Comparison of ENCODE assay signal across 1 cellular context in the genomic region with DNA sequence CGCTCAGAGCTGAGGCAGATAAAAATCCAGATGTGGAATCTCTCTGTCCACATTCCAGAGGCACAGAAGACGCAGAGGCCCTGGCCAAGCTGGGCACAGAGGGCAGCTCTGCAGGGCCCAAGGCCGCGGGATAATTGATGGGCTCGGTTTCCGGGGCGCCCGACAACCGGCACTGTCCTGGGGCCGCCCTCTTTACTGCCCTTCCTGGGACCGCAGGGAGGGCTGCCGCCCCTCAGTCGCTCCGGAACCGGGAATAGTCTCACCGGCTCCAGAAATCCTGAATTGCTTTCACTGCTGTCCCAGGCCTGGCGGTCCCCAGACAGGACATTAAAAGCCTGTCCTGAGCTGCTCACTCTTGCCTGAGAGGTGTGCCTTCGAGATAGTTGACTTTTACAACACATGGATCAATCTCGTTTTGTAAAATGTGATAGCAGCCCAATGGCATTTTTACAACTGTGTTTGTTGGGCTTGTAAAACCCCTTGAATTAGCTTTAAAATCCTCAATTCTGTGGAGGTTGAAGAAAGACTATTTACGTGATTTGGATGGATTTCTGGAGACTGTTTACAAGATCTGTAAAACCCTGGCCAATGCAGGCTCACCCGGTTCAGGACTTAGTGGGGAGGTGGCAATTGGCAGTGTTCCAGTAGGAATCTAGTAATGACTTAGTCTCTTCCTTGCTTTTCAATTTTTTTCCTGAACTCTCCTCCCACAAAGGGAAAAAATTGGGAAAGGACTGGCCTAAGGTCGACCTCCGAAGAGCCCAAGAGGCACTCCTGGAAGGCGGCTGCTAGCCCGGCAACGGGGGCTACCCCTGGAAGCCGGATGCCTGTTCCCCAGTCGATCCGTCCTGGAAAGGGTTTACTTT.
TF ChIP-seq lines count a peak whose summit lies in the region.

No MANE protein-coding gene starts in this region.

TF ChIP-seq in HCT116, 20 proteins besides CTCF, POLR2A, EP300 and RAD21 (continued from another document):
- TF ChIP-seq, protein P1, sequence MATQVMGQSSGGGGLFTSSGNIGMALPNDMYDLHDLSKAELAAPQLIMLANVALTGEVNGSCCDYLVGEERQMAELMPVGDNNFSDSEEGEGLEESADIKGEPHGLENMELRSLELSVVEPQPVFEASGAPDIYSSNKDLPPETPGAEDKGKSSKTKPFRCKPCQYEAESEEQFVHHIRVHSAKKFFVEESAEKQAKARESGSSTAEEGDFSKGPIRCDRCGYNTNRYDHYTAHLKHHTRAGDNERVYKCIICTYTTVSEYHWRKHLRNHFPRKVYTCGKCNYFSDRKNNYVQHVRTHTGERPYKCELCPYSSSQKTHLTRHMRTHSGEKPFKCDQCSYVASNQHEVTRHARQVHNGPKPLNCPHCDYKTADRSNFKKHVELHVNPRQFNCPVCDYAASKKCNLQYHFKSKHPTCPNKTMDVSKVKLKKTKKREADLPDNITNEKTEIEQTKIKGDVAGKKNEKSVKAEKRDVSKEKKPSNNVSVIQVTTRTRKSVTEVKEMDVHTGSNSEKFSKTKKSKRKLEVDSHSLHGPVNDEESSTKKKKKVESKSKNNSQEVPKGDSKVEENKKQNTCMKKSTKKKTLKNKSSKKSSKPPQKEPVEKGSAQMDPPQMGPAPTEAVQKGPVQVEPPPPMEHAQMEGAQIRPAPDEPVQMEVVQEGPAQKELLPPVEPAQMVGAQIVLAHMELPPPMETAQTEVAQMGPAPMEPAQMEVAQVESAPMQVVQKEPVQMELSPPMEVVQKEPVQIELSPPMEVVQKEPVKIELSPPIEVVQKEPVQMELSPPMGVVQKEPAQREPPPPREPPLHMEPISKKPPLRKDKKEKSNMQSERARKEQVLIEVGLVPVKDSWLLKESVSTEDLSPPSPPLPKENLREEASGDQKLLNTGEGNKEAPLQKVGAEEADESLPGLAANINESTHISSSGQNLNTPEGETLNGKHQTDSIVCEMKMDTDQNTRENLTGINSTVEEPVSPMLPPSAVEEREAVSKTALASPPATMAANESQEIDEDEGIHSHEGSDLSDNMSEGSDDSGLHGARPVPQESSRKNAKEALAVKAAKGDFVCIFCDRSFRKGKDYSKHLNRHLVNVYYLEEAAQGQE (IDR thresholded peaks at IDR 0.05; ENCODE audit: low read depth), result no peak
- no peak for TF ChIP-seq EZH2 (IDR thresholded peaks at IDR 0.05)
- TF ChIP-seq, protein P2, sequence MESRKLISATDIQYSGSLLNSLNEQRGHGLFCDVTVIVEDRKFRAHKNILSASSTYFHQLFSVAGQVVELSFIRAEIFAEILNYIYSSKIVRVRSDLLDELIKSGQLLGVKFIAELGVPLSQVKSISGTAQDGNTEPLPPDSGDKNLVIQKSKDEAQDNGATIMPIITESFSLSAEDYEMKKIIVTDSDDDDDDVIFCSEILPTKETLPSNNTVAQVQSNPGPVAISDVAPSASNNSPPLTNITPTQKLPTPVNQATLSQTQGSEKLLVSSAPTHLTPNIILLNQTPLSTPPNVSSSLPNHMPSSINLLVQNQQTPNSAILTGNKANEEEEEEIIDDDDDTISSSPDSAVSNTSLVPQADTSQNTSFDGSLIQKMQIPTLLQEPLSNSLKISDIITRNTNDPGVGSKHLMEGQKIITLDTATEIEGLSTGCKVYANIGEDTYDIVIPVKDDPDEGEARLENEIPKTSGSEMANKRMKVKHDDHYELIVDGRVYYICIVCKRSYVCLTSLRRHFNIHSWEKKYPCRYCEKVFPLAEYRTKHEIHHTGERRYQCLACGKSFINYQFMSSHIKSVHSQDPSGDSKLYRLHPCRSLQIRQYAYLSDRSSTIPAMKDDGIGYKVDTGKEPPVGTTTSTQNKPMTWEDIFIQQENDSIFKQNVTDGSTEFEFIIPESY (IDR thresholded peaks at IDR 0.05; ENCODE audit: extremely low read depth, insufficient replicate concordance, low read length), result no peak
- TF ChIP-seq, protein P3, sequence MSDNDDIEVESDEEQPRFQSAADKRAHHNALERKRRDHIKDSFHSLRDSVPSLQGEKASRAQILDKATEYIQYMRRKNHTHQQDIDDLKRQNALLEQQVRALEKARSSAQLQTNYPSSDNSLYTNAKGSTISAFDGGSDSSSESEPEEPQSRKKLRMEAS (IDR thresholded peaks at IDR 0.05), result no peak
- no peak for TF ChIP-seq TCF7L2 (IDR thresholded peaks at IDR 0.05; ENCODE audit: borderline replicate concordance, extremely low read depth, insufficient read depth, insufficient read length)
- no peak for TF ChIP-seq ZNF274 (IDR thresholded peaks at IDR 0.05; ENCODE audit: low read depth, low read length)
- no peak for TF ChIP-seq POLR2AphosphoS5 (IDR thresholded peaks at IDR 0.05; ENCODE audit: low read depth, low read length)
- TF ChIP-seq SIN3A (IDR thresholded peaks at IDR 0.05; ENCODE audit: low read depth), result no peak
- no peak for TF ChIP-seq CBX3 (IDR thresholded peaks at IDR 0.05; ENCODE audit: low read depth)
- TF ChIP-seq CEBPB (IDR thresholded peaks at IDR 0.05; ENCODE audit: low read depth), result no peak
- no peak for TF ChIP-seq YY1 (IDR thresholded peaks at IDR 0.05; ENCODE audit: extremely low read depth, insufficient replicate concordance, low read depth, low read length)
